ENCODE assay signal across 3 cellular contexts in the genomic region with DNA sequence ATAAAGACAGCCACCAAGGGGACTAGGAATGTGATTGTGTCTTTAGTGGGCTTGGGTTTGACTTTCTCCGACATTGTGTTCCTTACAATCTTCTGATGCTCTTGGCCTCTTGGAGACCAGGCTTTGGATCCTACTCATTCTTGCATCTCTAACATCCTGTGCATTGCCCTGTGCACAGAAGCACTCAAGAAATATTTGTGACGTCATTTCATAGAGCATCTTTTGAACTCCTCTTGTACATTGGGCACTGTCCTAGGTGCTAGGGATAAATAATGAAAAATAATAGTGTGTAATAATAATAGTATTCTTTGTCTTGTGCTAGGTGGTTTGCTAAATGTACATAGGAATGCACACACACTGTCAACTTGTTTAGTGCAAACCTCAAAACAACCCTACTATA.
TF ChIP-seq lines count a peak whose summit lies in the region.

No MANE protein-coding gene starts in this region.

TF ChIP-seq in HEK293, 187 proteins besides CTCF, POLR2A, EP300 and RAD21:
- TF ChIP-seq, protein P1, sequence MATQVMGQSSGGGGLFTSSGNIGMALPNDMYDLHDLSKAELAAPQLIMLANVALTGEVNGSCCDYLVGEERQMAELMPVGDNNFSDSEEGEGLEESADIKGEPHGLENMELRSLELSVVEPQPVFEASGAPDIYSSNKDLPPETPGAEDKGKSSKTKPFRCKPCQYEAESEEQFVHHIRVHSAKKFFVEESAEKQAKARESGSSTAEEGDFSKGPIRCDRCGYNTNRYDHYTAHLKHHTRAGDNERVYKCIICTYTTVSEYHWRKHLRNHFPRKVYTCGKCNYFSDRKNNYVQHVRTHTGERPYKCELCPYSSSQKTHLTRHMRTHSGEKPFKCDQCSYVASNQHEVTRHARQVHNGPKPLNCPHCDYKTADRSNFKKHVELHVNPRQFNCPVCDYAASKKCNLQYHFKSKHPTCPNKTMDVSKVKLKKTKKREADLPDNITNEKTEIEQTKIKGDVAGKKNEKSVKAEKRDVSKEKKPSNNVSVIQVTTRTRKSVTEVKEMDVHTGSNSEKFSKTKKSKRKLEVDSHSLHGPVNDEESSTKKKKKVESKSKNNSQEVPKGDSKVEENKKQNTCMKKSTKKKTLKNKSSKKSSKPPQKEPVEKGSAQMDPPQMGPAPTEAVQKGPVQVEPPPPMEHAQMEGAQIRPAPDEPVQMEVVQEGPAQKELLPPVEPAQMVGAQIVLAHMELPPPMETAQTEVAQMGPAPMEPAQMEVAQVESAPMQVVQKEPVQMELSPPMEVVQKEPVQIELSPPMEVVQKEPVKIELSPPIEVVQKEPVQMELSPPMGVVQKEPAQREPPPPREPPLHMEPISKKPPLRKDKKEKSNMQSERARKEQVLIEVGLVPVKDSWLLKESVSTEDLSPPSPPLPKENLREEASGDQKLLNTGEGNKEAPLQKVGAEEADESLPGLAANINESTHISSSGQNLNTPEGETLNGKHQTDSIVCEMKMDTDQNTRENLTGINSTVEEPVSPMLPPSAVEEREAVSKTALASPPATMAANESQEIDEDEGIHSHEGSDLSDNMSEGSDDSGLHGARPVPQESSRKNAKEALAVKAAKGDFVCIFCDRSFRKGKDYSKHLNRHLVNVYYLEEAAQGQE (tag by site-specific recombination; IDR thresholded peaks at IDR 0.05), result 0 out of 2 replicates have a peak, but pooled peaks have one; percentile 26
- no peak for TF ChIP-seq ZNF768 (tag by site-specific recombination; IDR thresholded peaks at IDR 0.05)

TF ChIP-seq in Ishikawa, 13 proteins besides CTCF, POLR2A, EP300 and RAD21 (continued from another document):
- TF ChIP-seq, protein P1 (IDR thresholded peaks at IDR 0.05; ENCODE audit: low read depth), result peak; percentile 48; the same call in 1 of the 2 replicates

TF ChIP-seq in H1, 55 proteins besides CTCF, POLR2A, EP300 and RAD21 (continued from another document):
- TF ChIP-seq SIN3A (conservative IDR thresholded peaks at IDR 0.05 in 1 of 2, IDR thresholded peaks at IDR 0.05 in 1 of 2; ENCODE audit: low read depth in 1 of 2, low read length in 2 of 2), result no peak
- no peak for TF ChIP-seq JUND (IDR thresholded peaks at IDR 0.05; ENCODE audit: low read length)
- TF ChIP-seq SP2 (IDR thresholded peaks at IDR 0.05; ENCODE audit: low read length), result no peak
- TF ChIP-seq RBBP5 (IDR thresholded peaks at IDR 0.05; ENCODE audit: borderline replicate concordance, low read depth, low read length), result no peak
- TF ChIP-seq GTF2F1 (IDR thresholded peaks at IDR 0.05; ENCODE audit: borderline replicate concordance, low read depth, low read length), result no peak
- no peak for TF ChIP-seq TCF12 (IDR thresholded peaks at IDR 0.05; ENCODE audit: low read depth, low read length)
- TF ChIP-seq CBX5 (IDR thresholded peaks at IDR 0.05; ENCODE audit: low read depth, low read length), result no peak
- TF ChIP-seq, protein P2, sequence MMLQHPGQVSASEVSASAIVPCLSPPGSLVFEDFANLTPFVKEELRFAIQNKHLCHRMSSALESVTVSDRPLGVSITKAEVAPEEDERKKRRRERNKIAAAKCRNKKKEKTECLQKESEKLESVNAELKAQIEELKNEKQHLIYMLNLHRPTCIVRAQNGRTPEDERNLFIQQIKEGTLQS (IDR thresholded peaks at IDR 0.05; ENCODE audit: insufficient read depth, low read depth, low read length), result no peak
- TF ChIP-seq JUN (IDR thresholded peaks at IDR 0.05; ENCODE audit: low read depth, low read length), result no peak
- TF ChIP-seq MAFK (IDR thresholded peaks at IDR 0.05; ENCODE audit: low read depth, low read length), result no peak
